ENCODE assay signal across 8 cellular contexts in the genomic region with DNA sequence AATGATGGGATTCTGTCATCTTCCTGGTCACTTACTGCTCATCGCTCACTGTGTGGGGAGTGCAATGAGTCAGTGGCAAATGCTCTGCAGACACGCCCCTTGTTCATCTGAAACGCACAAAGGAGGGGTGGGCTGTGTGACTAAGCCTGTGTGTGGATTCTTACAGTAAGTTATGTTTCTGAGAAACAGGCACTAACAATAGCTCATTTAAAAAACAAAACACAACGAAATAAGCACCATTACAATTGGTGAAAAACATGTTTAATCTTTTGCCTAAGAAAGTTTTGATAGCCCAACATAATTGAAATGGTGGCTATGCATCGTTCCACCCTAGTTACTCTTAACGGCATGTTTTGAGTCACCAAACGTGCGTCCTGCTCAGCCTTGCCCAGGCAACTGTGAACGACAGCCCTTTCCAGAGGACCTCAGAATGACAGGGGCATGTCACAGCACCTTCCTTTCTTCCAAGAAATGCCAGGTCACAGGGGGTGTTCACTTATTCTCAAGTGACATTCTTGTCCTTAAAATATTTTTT.
DNase-seq lines count a peak whose midpoint lies in the region; FAIRE-seq and TF ChIP-seq lines count a peak whose summit lies in the region.

No MANE protein-coding gene starts in this region.

- FAIRE-seq in H54 (lab: Jason Lieb, UNC), result peak; percentile 92

- peak overlapping the region in 2 of 4 donors; percentile 7 to 47 for H3K4me3 ChIP-seq in esophagus squamous epithelium
- no peak overlapping the region for H3K4me3 ChIP-seq in parathyroid adenoma (ENCODE audit: low read depth, low read length)

- H3K4me2 ChIP-seq in parathyroid adenoma (ENCODE audit: low read length), result peak overlapping the region; percentile 13

- H3K79me2 ChIP-seq in parathyroid adenoma, result no peaks in the 10 kb centered on the region

- peak overlapping the region; percentile 10 for H2AFZ ChIP-seq in parathyroid adenoma

- H3K27me3 ChIP-seq in esophagus squamous epithelium, result no peaks in the 10 kb centered on the region
- no peaks in the 10 kb centered on the region for H3K27me3 ChIP-seq in parathyroid adenoma (ENCODE audit: control insufficient read depth, insufficient read depth, low read length)

- H3K36me3 ChIP-seq in esophagus squamous epithelium, result no peaks in the 10 kb centered on the region
- H3K36me3 ChIP-seq in parathyroid adenoma (ENCODE audit: control insufficient read depth, insufficient read depth, low read length), result no peaks in the 10 kb centered on the region

- H3K4me1 ChIP-seq in esophagus squamous epithelium (peaks cover 13 to 26% (median 13%) of the 10 kb centered on the region in 3 donors), parathyroid adenoma (peaks cover 3% of the 10 kb centered on the region)

- TF ChIP-seq CTCF in GM10248 (IDR thresholded peaks at IDR 0.05; ENCODE audit: control extremely low read depth, extremely low read depth, low read depth, missing control alignments) (no peak), esophagus squamous epithelium (IDR thresholded peaks at IDR 0.05) (no peak), parathyroid adenoma (IDR thresholded peaks at IDR 0.05) (no peak)

- H3K9me3 ChIP-seq in esophagus squamous epithelium (no peaks in the 10 kb centered on the region), parathyroid adenoma (ENCODE audit: control insufficient read depth, low read length) (no peaks in the 10 kb centered on the region)

- peak; percentile 61 for DNase-seq in GM10248 (ENCODE audit: extremely low spot score)
- DNase-seq in H54 (ENCODE audit: insufficient read length, low spot score), result no peak
- DNase-seq in MV-4-11 (lab: John Stamatoyannopoulos, UW), result peak; percentile 74
- peak in 2 of 3 experiments; percentile 25 to 30 for DNase-seq in activated CD8-positive, alpha-beta memory T cell treated with anti-CD3 and anti-CD28 coated beads for 48 hours (ENCODE audit: low read depth in 2 of 3, low spot score in 2 of 3)
- DNase-seq in esophagus squamous epithelium (lab: John Stamatoyannopoulos, UW), result no peak
- DNase-seq in NCI-H82 treated with DMSO at 0.1 percent for 48 hours (lab: John Stamatoyannopoulos, UW; ENCODE audit: unreplicated experiment), result no peak
- no peak for DNase-seq in HuH-7.5 (ENCODE audit: low spot score)

- H3K9ac ChIP-seq in parathyroid adenoma, result no peak overlapping the region

- CTCF ChIA-PET in GM10248 (lab: Yijun Ruan, JAX), result interaction anchor here (1.0 to 2.8 kb wide), 3 partner anchors 14 to 141 kb away, joined by 3 to 9 read pairs (median 4); no protein-coding TSS in a partner anchor

- peak overlapping the region; percentile 68 to 83 (median 76) for H3K27ac ChIP-seq in esophagus squamous epithelium
- no peak overlapping the region for H3K27ac ChIP-seq in parathyroid adenoma

- POLR2A ChIA-PET in GM10248 (lab: Yijun Ruan, JAX), result interaction anchor here (0.6 kb wide), 1 partner anchor 50 kb away, joined by 7 read pairs; no protein-coding TSS in a partner anchor

- intact Hi-C loops in esophagus squamous epithelium (cut with DNase I), result no loop called here

- TF ChIP-seq POLR2A in H54 (IDR thresholded peaks at IDR 0.05; ENCODE audit: low read depth, low read length), result no peak
- TF ChIP-seq POLR2A in esophagus squamous epithelium (IDR thresholded peaks at IDR 0.05), result no peak

- 15 to 16% methylated on average over 9 of the region's 9 CpGs for WGBS in esophagus squamous epithelium, 2 donors

Comparison
In these comparisons a context has a peak if more than half of its experiments do, and no peak if none do; other contexts are left out.
1. DNase-seq: peak in GM10248 (single experiment), MV-4-11 (single experiment) and activated CD8-positive, alpha-beta memory T cell treated with anti-CD3 and anti-CD28 coated beads for 48 hours (2 of 3); none in H54 (single experiment), esophagus squamous epithelium (single experiment), NCI-H82 treated with DMSO at 0.1 percent for 48 hours (single experiment) and HuH-7.5 (single experiment).